In the genomic region with DNA sequence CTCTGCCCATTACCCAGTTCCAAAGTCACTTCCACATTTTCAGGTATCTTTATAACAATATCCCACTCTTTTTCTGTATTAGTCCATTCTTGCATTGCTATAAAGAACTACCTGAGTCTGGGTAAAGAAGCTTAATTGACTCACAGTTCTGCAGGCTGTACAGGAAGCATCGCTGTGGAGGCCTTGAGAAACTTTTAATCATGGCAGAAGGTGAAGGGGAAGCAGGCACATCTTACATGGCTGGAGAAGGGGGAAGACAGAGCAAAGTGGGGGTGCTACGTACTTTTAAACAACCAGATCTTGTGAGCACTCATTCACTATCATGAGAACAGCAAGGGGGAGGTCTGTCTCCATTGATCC, we compare ENCODE assay signal across 21 cellular contexts.
"Had no signal": no experiment of that assay in that cellular context is flagged by ENCODE, and none has a peak within 500 bp of the region (broad histone marks: within the 10 kb centered on the region; RNA-seq: fewer than 3 reads in every experiment).

No MANE protein-coding gene starts in this region.

- H3K4me3 ChIP-seq: body of pancreas, lung, tibial nerve had no signal

- H3K4me1 Mint-ChIP-seq: central memory CD8-positive, alpha-beta T cell had no signal

- H3K27me3 ChIP-seq: body of pancreas, tibial nerve had no signal

- ATAC-seq: activated CD8-positive, alpha-beta T cell treated with anti-CD3 and anti-CD28 coated beads, Interleukin-2, amount 10 ng/mL, durations not matched to agents 7 days and 5 days; activated naive CD4-positive, alpha-beta T cell treated with anti-CD3 and anti-CD28 coated beads, Interleukin-2, amount 50 U/mL, for 72 hours; body of pancreas; left cardiac atrium; naive thymus-derived CD8-positive, alpha-beta T cell had no signal

- DNase-seq: activated B cell treated with CpG ODN at 0.5 μM for 24 hours; activated CD4-positive, alpha-beta T cell treated with anti-CD3 and anti-CD28 coated beads for 48 hours; activated CD8-positive, alpha-beta memory T cell treated with anti-CD3 and anti-CD28 coated beads, Interleukin-2, amount 50 U/mL, for 4 hours; activated CD8-positive, alpha-beta T cell treated with anti-CD3 and anti-CD28 coated beads, Interleukin-2, amount 10 ng/mL, durations not matched to agents 7 days and 5 days; activated effector memory CD4-positive, alpha-beta T cell treated with anti-CD3 and anti-CD28 coated beads, Interleukin-2, amount 50 U/mL, for 16 hours; activated T-cell treated with anti-CD3 and anti-CD28 coated beads, Interleukin-2, amount 50 U/mL, for 48 hours; amniotic stem cell; body of pancreas; effector memory CD4-positive, alpha-beta T cell; left cardiac atrium; naive thymus-derived CD8-positive, alpha-beta T cell; retina; stimulated activated CD4-positive, alpha-beta T cell treated with anti-CD3 and anti-CD28 coated beads, Interleukin-4, amount 100 ng/mL, for 24 hours; stimulated activated naive CD4-positive, alpha-beta T cell; substantia nigra had no signal

- H3K4me1 ChIP-seq: tibial nerve had no signal

- H3K9me3 Mint-ChIP-seq: central memory CD8-positive, alpha-beta T cell had no signal

- H3K27ac ChIP-seq: body of pancreas, tibial nerve had no signal

- H3K27ac Mint-ChIP-seq: activated B cell treated with CpG ODN at 0.5 μM for 24 hours; activated CD8-positive, alpha-beta T cell treated with anti-CD3 and anti-CD28 coated beads, Interleukin-2, amount 10 ng/mL, durations not matched to agents 7 days and 5 days; activated naive CD4-positive, alpha-beta T cell treated with anti-CD3 and anti-CD28 coated beads, Interleukin-2, amount 50 U/mL, for 72 hours; dendritic cell treated with granulocyte-macrophage colony-stimulating factor and Interleukin-4, amounts not matched to agents 40 ng/mL and 50 ng/mL, for 4 days; naive thymus-derived CD8-positive, alpha-beta T cell; T-helper 2 cell treated with Interferon-gamma antibody and Interleukin-4, amounts not matched to agents 5 μg/mL and 100 μg/mL, for 36 hours had no signal

- H3K27me3 Mint-ChIP-seq: activated B cell treated with CpG ODN at 0.5 μM for 24 hours; central memory CD8-positive, alpha-beta T cell; naive thymus-derived CD8-positive, alpha-beta T cell had no signal

- H3K4me3 Mint-ChIP-seq: activated B cell treated with CpG ODN at 0.5 μM for 24 hours; activated CD8-positive, alpha-beta T cell treated with anti-CD3 and anti-CD28 coated beads, Interleukin-2, amount 10 ng/mL, durations not matched to agents 7 days and 5 days; central memory CD8-positive, alpha-beta T cell; dendritic cell treated with granulocyte-macrophage colony-stimulating factor and Interleukin-4, amounts not matched to agents 40 ng/mL and 50 ng/mL, for 4 days; naive thymus-derived CD8-positive, alpha-beta T cell; T-helper 2 cell treated with Interferon-gamma antibody and Interleukin-4, amounts not matched to agents 5 μg/mL and 100 μg/mL, for 36 hours had no signal
